ENCODE assay signal across 1 cellular context in genomic region chr11:66879583-66879982, GRCh38.
TF ChIP-seq lines count a peak whose summit lies in the region.

No MANE protein-coding gene starts in this region.

TF ChIP-seq in IMR-90, 13 proteins besides CTCF, POLR2A, EP300 and RAD21:
- TF ChIP-seq, protein P1, sequence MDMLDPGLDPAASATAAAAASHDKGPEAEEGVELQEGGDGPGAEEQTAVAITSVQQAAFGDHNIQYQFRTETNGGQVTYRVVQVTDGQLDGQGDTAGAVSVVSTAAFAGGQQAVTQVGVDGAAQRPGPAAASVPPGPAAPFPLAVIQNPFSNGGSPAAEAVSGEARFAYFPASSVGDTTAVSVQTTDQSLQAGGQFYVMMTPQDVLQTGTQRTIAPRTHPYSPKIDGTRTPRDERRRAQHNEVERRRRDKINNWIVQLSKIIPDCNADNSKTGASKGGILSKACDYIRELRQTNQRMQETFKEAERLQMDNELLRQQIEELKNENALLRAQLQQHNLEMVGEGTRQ (IDR thresholded peaks at IDR 0.05; ENCODE audit: low read depth, low read length): no peak
- no peak for TF ChIP-seq CHD1 (IDR thresholded peaks at IDR 0.05; ENCODE audit: low read depth, low read length)
- TF ChIP-seq MAZ (IDR thresholded peaks at IDR 0.05; ENCODE audit: borderline replicate concordance, low read depth, low read length): no peak
- TF ChIP-seq BHLHE40 (IDR thresholded peaks at IDR 0.05; ENCODE audit: low read depth, low read length): no peak
- TF ChIP-seq FOS (IDR thresholded peaks at IDR 0.05; ENCODE audit: low read depth, low read length): no peak
- TF ChIP-seq MXI1 (IDR thresholded peaks at IDR 0.05; ENCODE audit: borderline replicate concordance, low read depth, low read length): no peak
- TF ChIP-seq, protein P2, sequence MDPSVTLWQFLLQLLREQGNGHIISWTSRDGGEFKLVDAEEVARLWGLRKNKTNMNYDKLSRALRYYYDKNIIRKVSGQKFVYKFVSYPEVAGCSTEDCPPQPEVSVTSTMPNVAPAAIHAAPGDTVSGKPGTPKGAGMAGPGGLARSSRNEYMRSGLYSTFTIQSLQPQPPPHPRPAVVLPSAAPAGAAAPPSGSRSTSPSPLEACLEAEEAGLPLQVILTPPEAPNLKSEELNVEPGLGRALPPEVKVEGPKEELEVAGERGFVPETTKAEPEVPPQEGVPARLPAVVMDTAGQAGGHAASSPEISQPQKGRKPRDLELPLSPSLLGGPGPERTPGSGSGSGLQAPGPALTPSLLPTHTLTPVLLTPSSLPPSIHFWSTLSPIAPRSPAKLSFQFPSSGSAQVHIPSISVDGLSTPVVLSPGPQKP (IDR thresholded peaks at IDR 0.05; ENCODE audit: borderline replicate concordance, low read depth, low read length): no peak
- no peak for TF ChIP-seq RFX5 (IDR thresholded peaks at IDR 0.05; ENCODE audit: low read depth, low read length)
- no peak for TF ChIP-seq MAFK (IDR thresholded peaks at IDR 0.05; ENCODE audit: low read depth, low read length)
- TF ChIP-seq CEBPB (IDR thresholded peaks at IDR 0.05; ENCODE audit: low read depth, low read length): no peak
- TF ChIP-seq RCOR1 (IDR thresholded peaks at IDR 0.05; ENCODE audit: insufficient replicate concordance, low read length): no peak
- TF ChIP-seq NFE2L2 (IDR thresholded peaks at IDR 0.05; ENCODE audit: low read depth, low read length): no peak
- TF ChIP-seq SMC3 (IDR thresholded peaks at IDR 0.05; ENCODE audit: low read depth, low read length): no peak
